In genomic region chr10:95389982-95390381, GRCh38 we compare ENCODE assay signal across 23 cellular contexts.
DNase-seq lines count a peak whose midpoint lies in the region; ATAC-seq and TF ChIP-seq lines count a peak whose summit lies in the region.
"Had no signal": no experiment of that assay in that cellular context is flagged by ENCODE, and none has a peak within 500 bp of the region (broad histone marks: within the 10 kb centered on the region; RNA-seq: fewer than 3 reads in every experiment).

No MANE protein-coding gene starts in this region.

- peaks cover 21 to 81% (median 71%) of the 10 kb centered on the region in 10 experiments for H3K4me1 ChIP-seq in BLaER1 treated with 17β-estradiol and CSF1 and Interleukin-3, amounts not matched to agents 10 nM and 100 nM
- peaks cover 58 to 96% of the 10 kb centered on the region in 2 donors for H3K4me1 ChIP-seq in ascending aorta
- peaks cover 31% of the 10 kb centered on the region for H3K4me1 ChIP-seq in rectal smooth muscle tissue (ENCODE audit: control insufficient read depth, insufficient read depth, low read length)

- no peak for DNase-seq in ascending aorta (ENCODE audit: low spot score in 2 of 2)
- no peak for DNase-seq in Kasumi-1 (lab: John Stamatoyannopoulos, UW)
- no peak for DNase-seq in NCI-H2081 treated with DMSO at 0.1 percent for 48 hours (lab: John Stamatoyannopoulos, UW)
- DNase-seq in activated CD4-positive, alpha-beta T cell treated with anti-CD3 and anti-CD28 coated beads, Interleukin-2, amount 50 U/mL, for 1 hour = no peak
- DNase-seq: activated CD4-positive, CD25-positive, alpha-beta regulatory T cell treated with anti-CD3 and anti-CD28 coated beads, Interleukin-2, amount 50 U/mL, for 72 hours; activated naive CD8-positive, alpha-beta T cell treated with anti-CD3 and anti-CD28 coated beads for 36 hours; COR-L47; dermis blood vessel endothelial cell; DND-41; foreskin keratinocyte; kidney; natural killer cell; NCI-H1436 treated with DMSO at 0.1 percent for 48 hours; NCI-H774; Peyer's patch; SK-N-SH; small intestine; stimulated activated CD4-positive, alpha-beta T cell treated with anti-CD3 and anti-CD28 coated beads, Interleukin-2, amount 100 ng/mL, for 48 hours; stimulated activated naive CD8-positive, alpha-beta T cell treated with anti-CD3 and anti-CD28 coated beads, Interleukin-15, amount 100 ng/mL, for 72 hours; T-helper 9 cell had no signal

- H3K4me2 ChIP-seq in BLaER1 treated with 17β-estradiol and CSF1 and Interleukin-3, amounts not matched to agents 10 nM and 100 nM = peak overlapping the region in 8 of 11 experiments; percentile 7 to 73 (median 46); a peak in 13 of 22 replicates
- H3K4me2 ChIP-seq: SK-N-SH had no signal

- TF ChIP-seq CTCF in ascending aorta (IDR thresholded peaks at IDR 0.05) = no peak

- peaks cover 0 to 97% (median 17%) of the 10 kb centered on the region in 11 experiments; a peak in 13 of 22 replicates for H3K36me3 ChIP-seq in BLaER1 treated with 17β-estradiol and CSF1 and Interleukin-3, amounts not matched to agents 10 nM and 100 nM
- H3K36me3 ChIP-seq in ascending aorta = peaks cover 48 to 59% of the 10 kb centered on the region in 2 donors
- peaks cover 14% of the 10 kb centered on the region for H3K36me3 ChIP-seq in rectal smooth muscle tissue (ENCODE audit: control insufficient read depth, insufficient read depth, low read length)
- H3K36me3 ChIP-seq: Peyer's patch had no signal

- peak; percentile 27 for ATAC-seq in HG03432 (IDR thresholded peaks at IDR 0.05; ENCODE audit: unreplicated experiment)
- ATAC-seq: foreskin keratinocyte; natural killer cell; stimulated activated naive CD8-positive, alpha-beta T cell treated with anti-CD3 and anti-CD28 coated beads, Interleukin-15, amount 100 ng/mL, for 72 hours had no signal

- no peaks in the 10 kb centered on the region for H3K27me3 ChIP-seq in BLaER1 treated with 17β-estradiol and CSF1 and Interleukin-3, amounts not matched to agents 10 nM and 100 nM
- H3K27me3 ChIP-seq in ascending aorta (no peaks in the 10 kb centered on the region), rectal smooth muscle tissue (ENCODE audit: control insufficient read depth, insufficient read depth, low read length) (no peaks in the 10 kb centered on the region)
- H3K27me3 ChIP-seq: foreskin keratinocyte, Peyer's patch had no signal

- no peaks in the 10 kb centered on the region for H3K9me3 ChIP-seq in BLaER1 treated with 17β-estradiol and CSF1 and Interleukin-3, amounts not matched to agents 10 nM and 100 nM (replicated peaks in 1 of 11)
- H3K9me3 ChIP-seq in ascending aorta = no peaks in the 10 kb centered on the region
- H3K9me3 ChIP-seq: Peyer's patch, SK-N-SH had no signal

- peaks cover 0 to 94% (median 0%) of the 10 kb centered on the region in 11 experiments; a peak in 3 of 22 replicates for H4K20me1 ChIP-seq in BLaER1 treated with 17β-estradiol and CSF1 and Interleukin-3, amounts not matched to agents 10 nM and 100 nM

- no peak overlapping the region for H3K9ac ChIP-seq in BLaER1 treated with 17β-estradiol and CSF1 and Interleukin-3, amounts not matched to agents 10 nM and 100 nM
- no peak overlapping the region for H3K9ac ChIP-seq in rectal smooth muscle tissue (ENCODE audit: low read length)
- H3K9ac ChIP-seq: SK-N-SH had no signal

- H3K4me3 ChIP-seq in BLaER1 treated with 17β-estradiol and CSF1 and Interleukin-3, amounts not matched to agents 10 nM and 100 nM = no peak overlapping the region
- H3K4me3 ChIP-seq in ascending aorta (peak overlapping the region in 1 of 2 donors; percentile 13), rectal smooth muscle tissue (ENCODE audit: low read length) (no peak overlapping the region)
- H3K4me3 ChIP-seq: Peyer's patch had no signal

- intact Hi-C loops in ascending aorta (cut with DNase I) = loop anchor here (2.0 kb wide), 1 partner anchor 19 kb away; no protein-coding TSS in a partner anchor

- no peak overlapping the region for H3K27ac ChIP-seq in BLaER1 treated with 17β-estradiol and CSF1 and Interleukin-3, amounts not matched to agents 10 nM and 100 nM
- H3K27ac ChIP-seq in ascending aorta (peak overlapping the region; percentile 82 to 89), rectal smooth muscle tissue (ENCODE audit: low read depth, low read length) (peak overlapping the region; percentile 57)
- H3K27ac ChIP-seq: foreskin keratinocyte had no signal

Comparison
In these comparisons a context has a peak if more than half of its experiments do, and no peak if none do; other contexts are left out.
1. H3K27ac ChIP-seq: peak in ascending aorta (2 of 2) and rectal smooth muscle tissue (single experiment); none in BLaER1 treated with 17β-estradiol and CSF1 and Interleukin-3, amounts not matched to agents 10 nM and 100 nM (0 of 11).